ENCODE assay signal across 16 cellular contexts in the genomic region with DNA sequence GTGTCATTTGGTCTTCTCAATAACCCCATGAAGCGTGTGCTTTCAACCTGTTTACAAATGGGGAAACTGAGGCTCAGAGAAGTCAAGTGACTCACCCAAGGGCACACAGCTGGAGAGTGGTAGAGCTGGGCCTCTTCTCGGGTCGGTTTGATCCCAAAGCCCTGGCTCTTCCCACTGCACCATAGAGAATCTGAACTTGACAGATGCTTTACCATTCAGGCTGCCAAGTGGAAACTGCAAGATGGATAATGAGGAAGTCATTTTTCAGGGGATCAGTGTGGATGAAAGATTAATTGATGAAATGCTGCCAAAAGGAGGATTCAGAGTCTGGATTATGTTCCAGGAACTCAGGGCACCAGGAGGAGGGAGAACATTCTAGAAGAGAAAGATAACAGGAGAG.
DNase-seq lines count a peak whose midpoint lies in the region; ATAC-seq and TF ChIP-seq lines count a peak whose summit lies in the region.
"Had no signal": no experiment of that assay in that cellular context is flagged by ENCODE, and none has a peak within 500 bp of the region (broad histone marks: within the 10 kb centered on the region; RNA-seq: fewer than 3 reads in every experiment).

No MANE protein-coding gene starts in this region.

- peaks cover 37% of the 10 kb centered on the region for H3K4me1 Mint-ChIP-seq in nephron

- peak overlapping the region in 2 of 3 experiments; percentile 32 to 47 for H3K27ac Mint-ChIP-seq in nephron
- H3K27ac Mint-ChIP-seq: CD4-positive, alpha-beta T cell; H9; IgD-negative memory B cell had no signal

- H3K36me3 ChIP-seq in SJCRH30 = no peaks in the 10 kb centered on the region
- H3K36me3 ChIP-seq: BE2C had no signal

- H3K27ac ChIP-seq in SJCRH30 = no peak overlapping the region

- H3K4me1 ChIP-seq in SJCRH30 = no peaks in the 10 kb centered on the region
- H3K4me1 ChIP-seq: BE2C, Caco-2 had no signal

- H3K27me3 ChIP-seq in SJCRH30 = no peaks in the 10 kb centered on the region
- H3K27me3 ChIP-seq: BE2C had no signal

- TF ChIP-seq CTCF in nephron (IDR thresholded peaks at IDR 0.05; ENCODE audit: unreplicated experiment in 3 of 3) = no peak

- no peaks in the 10 kb centered on the region for H3K9me3 ChIP-seq in SJCRH30 (replicated peaks)
- H3K9me3 ChIP-seq: BE2C, Caco-2 had no signal

- H3K9me3 Mint-ChIP-seq in nephron = peaks cover 6% of the 10 kb centered on the region
- H3K9me3 Mint-ChIP-seq: CD4-positive, alpha-beta T cell; H9; IgD-negative memory B cell had no signal

- H3K36me3 Mint-ChIP-seq in nephron (ENCODE audit: low read depth) = no peaks in the 10 kb centered on the region

- in situ Hi-C loops in G401 (cut with HindIII; ENCODE audit: low sequenced_read_pairs) = no loop called here

- ATAC-seq in GM21526 (IDR thresholded peaks at IDR 0.05; ENCODE audit: low FRiP score, unreplicated experiment) = no peak
- ATAC-seq: GM12878 had no signal

- peaks cover 11% of the 10 kb centered on the region for H3K27me3 Mint-ChIP-seq in nephron (ENCODE audit: low read depth)
- H3K27me3 Mint-ChIP-seq: CD4-positive, alpha-beta T cell; IgD-negative memory B cell had no signal

- H3K4me3 ChIP-seq in SJCRH30 = no peak overlapping the region
- H3K4me3 ChIP-seq: GM12878 had no signal

- no peak overlapping the region for H3K4me3 Mint-ChIP-seq in nephron
- H3K4me3 Mint-ChIP-seq: CD4-positive, alpha-beta T cell; H9; IgD-negative memory B cell had no signal

- peak; percentile 82 for DNase-seq in G401 (ENCODE audit: low spot score)
- DNase-seq in NCI-H1694 treated with DMSO at 0.1 percent for 48 hours (lab: John Stamatoyannopoulos, UW) = peak; percentile 34
- peak; percentile 79 for DNase-seq in cerebellar cortex (ENCODE audit: low spot score)
- no peak for DNase-seq in islet precursor cell
- no peak for DNase-seq in NCI-H526 (lab: John Stamatoyannopoulos, UW)
- no peak for DNase-seq in SJCRH30
- DNase-seq: BE2C; Caco-2; CD4-positive, alpha-beta T cell; DMS79 treated with DMSO at 0.1 percent for 48 hours; H9; KBM-7 had no signal

Comparison
In these comparisons a context has a peak if more than half of its experiments do, and no peak if none do; other contexts are left out.
1. DNase-seq: peak in G401 (single experiment), NCI-H1694 treated with DMSO at 0.1 percent for 48 hours (single experiment) and cerebellar cortex (single experiment); none in islet precursor cell (single experiment), NCI-H526 (0 of 2) and SJCRH30 (0 of 2).